Comparison of ENCODE assay signal across 9 cellular contexts in the genomic region with DNA sequence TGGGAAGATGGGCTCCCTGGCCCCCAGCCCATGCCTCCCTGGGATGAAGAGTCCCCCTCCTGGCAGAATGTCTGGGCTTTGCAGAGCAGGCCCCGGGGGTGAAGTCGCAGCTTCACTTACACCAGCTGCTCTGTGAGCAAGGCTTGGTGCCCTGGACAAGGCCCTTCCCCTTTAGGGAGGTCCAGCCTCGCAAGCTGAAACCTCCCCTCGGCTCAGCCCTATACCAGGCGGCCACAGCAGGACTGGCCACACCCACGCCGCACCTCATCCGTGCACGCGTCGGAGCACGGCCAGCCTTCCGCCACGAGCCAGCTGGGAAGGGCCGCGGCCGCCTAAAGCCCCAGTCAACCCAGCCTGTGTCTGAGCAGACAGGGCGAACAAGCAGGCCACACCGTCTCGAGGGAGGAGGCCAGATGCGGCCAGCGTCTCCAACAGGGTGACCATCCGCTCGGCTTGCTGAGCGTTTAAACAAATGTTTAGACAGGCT.
A peak's percentile ranks its signal among the peaks of the same experiment; 100 is the strongest.
DNase-seq lines count a peak whose midpoint lies in the region; ATAC-seq and TF ChIP-seq lines count a peak whose summit lies in the region.
"Had no signal": no experiment of that assay in that cellular context is flagged by ENCODE, and none has a peak within 500 bp of the region (broad histone marks: within the 10 kb centered on the region; RNA-seq: fewer than 3 reads in every experiment).

No MANE protein-coding gene starts in this region.

- peak; percentile 87 for DNase-seq in IMR-90
- peak; percentile 100 for DNase-seq in WERI-Rb-1
- peak; percentile 82 for DNase-seq in left ventricle myocardium inferior
- peak; percentile 44 to 52 for DNase-seq in gastrocnemius medialis
- DNase-seq in activated naive CD4-positive, alpha-beta T cell (lab: John Stamatoyannopoulos, UW): no peak
- DNase-seq: CD4-positive, CD25-positive, alpha-beta regulatory T cell had no signal

- H3K56ac ChIP-seq in IMR-90 (ENCODE audit: extremely low read depth, insufficient read depth, low read length): no peak overlapping the region

- H3K27ac ChIP-seq in ACC112 (ENCODE audit: low read depth, low read length) (no peak overlapping the region), IMR-90 (ENCODE audit: insufficient read depth, low read length) (0 out of 2 replicates have a peak overlapping the region, but pooled peaks have one; percentile 24), WERI-Rb-1 (peak overlapping the region; percentile 68), left ventricle myocardium inferior (replicated peaks) (peak overlapping the region; percentile 38), gastrocnemius medialis (no peak overlapping the region)

- no peak overlapping the region for H2BK15ac ChIP-seq in IMR-90 (ENCODE audit: low read depth, low read length)

- peak overlapping the region in 1 of 2 experiments; percentile 22; a peak in 1 of 4 replicates for H4K8ac ChIP-seq in IMR-90 (ENCODE audit: low read depth in 2 of 2, low read length in 2 of 2)

- peak overlapping the region; percentile 53; the same call in 1 of the 2 replicates for H3K23ac ChIP-seq in IMR-90 (ENCODE audit: low read depth, low read length)

- 3% methylated on average over 11 of the region's 25 CpGs; no CpG with 5 or more reads in 1 of the 2 experiments for whole genome bisulfite sequencing in IMR-90 (ENCODE audit: extremely low coverage in 2 of 2, insufficient read length in 1 of 2), 2 experiments

- H3K4me2 ChIP-seq in IMR-90 (ENCODE audit: low read depth, low read length): peak overlapping the region; percentile 86

- peak overlapping the region; percentile 61; the same call in 1 of the 2 replicates for H3K9ac ChIP-seq in IMR-90 (ENCODE audit: low read depth, low read length)

- intact Hi-C loops in IMR-90 (cut with micrococcal nuclease): no loop called here
- intact Hi-C loops in left ventricle myocardium inferior (cut with micrococcal nuclease): no loop called here
- intact Hi-C loops in gastrocnemius medialis (cut with DNase I; ENCODE audit: low total_unique reads): no loop called here

- no TSS peak for BruUV-seq in IMR-90 (replicated peaks; lab: Mats Ljungman, UMichigan)

- H4K5ac ChIP-seq in IMR-90 (ENCODE audit: low read depth, low read length): no peak overlapping the region

- 0 out of 2 replicates have a peak, but pooled peaks cover 2% of the 10 kb centered on the region for H3K27me3 ChIP-seq in ACC112 (ENCODE audit: insufficient read depth, low read length)
- peaks cover 15% of the 10 kb centered on the region for H3K27me3 ChIP-seq in IMR-90 (ENCODE audit: control insufficient read depth, insufficient read depth, low read length)
- no peaks in the 10 kb centered on the region for H3K27me3 ChIP-seq in WERI-Rb-1 (ENCODE audit: insufficient read depth, low read depth, severe bottlenecking)
- H3K27me3 ChIP-seq in left ventricle myocardium inferior (ENCODE audit: low read depth): peaks cover 6% of the 10 kb centered on the region
- no peaks in the 10 kb centered on the region for H3K27me3 ChIP-seq in gastrocnemius medialis

- H2AK5ac ChIP-seq in IMR-90 (ENCODE audit: low read depth, low read length): peak overlapping the region; percentile 34; the same call in 1 of the 2 replicates

- POLR2A ChIA-PET in IMR-90 (lab: Charles Lee; ENCODE audit: unreplicated experiment): no interaction called here

- in situ Hi-C loops in IMR-90 (cut with MboI; ENCODE audit: low sequenced_read_pairs) (no loop called here), gastrocnemius medialis (cut with MboI; ENCODE audit: low sequenced_read_pairs in 4 of 4) (no loop called here)

- no peak overlapping the region for H2BK20ac ChIP-seq in IMR-90 (ENCODE audit: low read depth, low read length)

- no peaks in the 10 kb centered on the region; the same call in 1 of the 2 replicates for H4K20me1 ChIP-seq in IMR-90 (ENCODE audit: insufficient read depth, low read length)

- no peak overlapping the region for H4K91ac ChIP-seq in IMR-90 (ENCODE audit: insufficient read depth, low read depth, low read length)

- no peaks in the 10 kb centered on the region for H3K79me2 ChIP-seq in ACC112 (ENCODE audit: control insufficient read depth, insufficient read depth, low read length, unreplicated experiment)

- dilution Hi-C loops in IMR-90 (cut with HindIII; ENCODE audit: low sequenced_read_pairs, unreplicated experiment): no loop called here

- H3K4me1 ChIP-seq in ACC112 (ENCODE audit: control insufficient read depth, insufficient read depth, low read length, unreplicated experiment): no peaks in the 10 kb centered on the region
- H3K4me1 ChIP-seq in IMR-90 (ENCODE audit: control insufficient read depth, insufficient read depth, low read length): peaks cover 3% of the 10 kb centered on the region; the same call in 1 of the 2 replicates
- H3K4me1 ChIP-seq in left ventricle myocardium inferior: peaks cover 16% of the 10 kb centered on the region
- peaks cover 0 to 9% of the 10 kb centered on the region in 2 donors for H3K4me1 ChIP-seq in gastrocnemius medialis

- H3K9me1 ChIP-seq in IMR-90 (ENCODE audit: insufficient read depth, low read length): peaks cover 9% of the 10 kb centered on the region

- no peak overlapping the region for H2BK5ac ChIP-seq in IMR-90 (ENCODE audit: low read depth, low read length, poor library complexity, severe bottlenecking)

- TF ChIP-seq CTCF in IMR-90 (conservative IDR thresholded peaks at IDR 0.05; ENCODE audit: low read depth, low read length): no peak
- peak; percentile 35 for TF ChIP-seq CTCF in WERI-Rb-1 (IDR thresholded peaks at IDR 0.05; ENCODE audit: low read depth, low read length)
- no peak for TF ChIP-seq CTCF in left ventricle myocardium inferior (IDR thresholded peaks at IDR 0.05; ENCODE audit: borderline replicate concordance)
- TF ChIP-seq CTCF in gastrocnemius medialis (IDR thresholded peaks at IDR 0.05 in 4 of 5, conservative IDR thresholded peaks at IDR 0.05 in 1 of 5): no peak

- peak overlapping the region; percentile 75 for H2AK9ac ChIP-seq in IMR-90 (replicated peaks; ENCODE audit: low read depth, low read length, poor library complexity)

- H3K14ac ChIP-seq in IMR-90 (replicated peaks; ENCODE audit: low read depth, low read length): no peak overlapping the region

- CTCF ChIA-PET in IMR-90 (lab: Yijun Ruan, JAX): interaction anchor here (0.6 kb wide), 2 partner anchors 146 to 271 kb away, joined by 4 to 5 read pairs; no protein-coding TSS in a partner anchor

- ATAC-seq in IMR-90 (ENCODE audit: low read depth) (peak; percentile 100), gastrocnemius medialis (peak; percentile 77 to 81), GM21528 (IDR thresholded peaks at IDR 0.05; ENCODE audit: low FRiP score, unreplicated experiment) (no peak), GM18867 (IDR thresholded peaks at IDR 0.05; ENCODE audit: unreplicated experiment) (no peak)

- H2AFZ ChIP-seq in ACC112 (ENCODE audit: low read length, unreplicated experiment) (no peak overlapping the region), IMR-90 (replicated peaks; ENCODE audit: low read length, poor library complexity) (peak overlapping the region; percentile 95)

- no peaks in the 10 kb centered on the region for H3K79me1 ChIP-seq in IMR-90 (ENCODE audit: low read depth in 1 of 2, low read length in 2 of 2)

- no peak overlapping the region for H3K18ac ChIP-seq in IMR-90 (ENCODE audit: low read depth, low read length)

- TF ChIP-seq POLR2A in IMR-90 (IDR thresholded peaks at IDR 0.05; ENCODE audit: low read depth, low read length): no peak
- no peak for TF ChIP-seq POLR2A in gastrocnemius medialis (IDR thresholded peaks at IDR 0.05)

- peak overlapping the region; percentile 63 for H3K4me3 ChIP-seq in ACC112 (ENCODE audit: low read depth, low read length)
- 0 out of 2 replicates have a peak overlapping the region, but pooled peaks have one; percentile 23 for H3K4me3 ChIP-seq in IMR-90 (ENCODE audit: insufficient read depth, low read depth, low read length)
- H3K4me3 ChIP-seq in WERI-Rb-1 (ENCODE audit: low read depth, low read length): peak overlapping the region; percentile 38
- H3K4me3 ChIP-seq in left ventricle myocardium inferior: peak overlapping the region; percentile 44
- peak overlapping the region in 1 of 4 donors; percentile 27 for H3K4me3 ChIP-seq in gastrocnemius medialis

- H3K36me3 ChIP-seq in ACC112 (ENCODE audit: insufficient read depth, low read length) (no peaks in the 10 kb centered on the region), IMR-90 (ENCODE audit: control insufficient read depth, insufficient read depth, low read length) (peaks cover 13% of the 10 kb centered on the region), WERI-Rb-1 (peaks cover 4% of the 10 kb centered on the region), left ventricle myocardium inferior (peaks cover 28% of the 10 kb centered on the region), gastrocnemius medialis (no peaks in the 10 kb centered on the region)

- H2BK120ac ChIP-seq in IMR-90 (ENCODE audit: low read depth, low read length): no peak overlapping the region

- H3K9me3 ChIP-seq in IMR-90 (ENCODE audit: control insufficient read depth, insufficient read depth, low read length) (no peaks in the 10 kb centered on the region), WERI-Rb-1 (ENCODE audit: severe bottlenecking) (no peaks in the 10 kb centered on the region), left ventricle myocardium inferior (replicated peaks) (no peaks in the 10 kb centered on the region), gastrocnemius medialis (no peaks in the 10 kb centered on the region)

- TF ChIP-seq RAD21 in IMR-90 (IDR thresholded peaks at IDR 0.05; ENCODE audit: low read length): no peak

- H3K4ac ChIP-seq in IMR-90 (ENCODE audit: low read depth, low read length): 0 out of 2 replicates have a peak overlapping the region, but pooled peaks have one; percentile 19

TF ChIP-seq in IMR-90, 13 proteins besides CTCF, POLR2A, EP300 and RAD21 (continues in another document):
- TF ChIP-seq CEBPB (IDR thresholded peaks at IDR 0.05; ENCODE audit: low read depth, low read length): no peak
- no peak for TF ChIP-seq MAFK (IDR thresholded peaks at IDR 0.05; ENCODE audit: low read depth, low read length)
- peak; percentile 86; the same call in 1 of the 2 replicates for TF ChIP-seq MXI1 (IDR thresholded peaks at IDR 0.05; ENCODE audit: borderline replicate concordance, low read depth, low read length)
- no peak for TF ChIP-seq NFE2L2 (IDR thresholded peaks at IDR 0.05; ENCODE audit: low read depth, low read length)
- TF ChIP-seq, protein P1, sequence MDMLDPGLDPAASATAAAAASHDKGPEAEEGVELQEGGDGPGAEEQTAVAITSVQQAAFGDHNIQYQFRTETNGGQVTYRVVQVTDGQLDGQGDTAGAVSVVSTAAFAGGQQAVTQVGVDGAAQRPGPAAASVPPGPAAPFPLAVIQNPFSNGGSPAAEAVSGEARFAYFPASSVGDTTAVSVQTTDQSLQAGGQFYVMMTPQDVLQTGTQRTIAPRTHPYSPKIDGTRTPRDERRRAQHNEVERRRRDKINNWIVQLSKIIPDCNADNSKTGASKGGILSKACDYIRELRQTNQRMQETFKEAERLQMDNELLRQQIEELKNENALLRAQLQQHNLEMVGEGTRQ (IDR thresholded peaks at IDR 0.05; ENCODE audit: low read depth, low read length): no peak
- peak; percentile 89 for TF ChIP-seq BHLHE40 (IDR thresholded peaks at IDR 0.05; ENCODE audit: low read depth, low read length)
- no peak for TF ChIP-seq SMC3 (IDR thresholded peaks at IDR 0.05; ENCODE audit: low read depth, low read length)

Comparison
In these comparisons a context has a peak if more than half of its experiments do, and no peak if none do; other contexts are left out.
1. H3K27ac ChIP-seq: peak in IMR-90 (single experiment), WERI-Rb-1 (single experiment) and left ventricle myocardium inferior (single experiment); none in ACC112 (single experiment) and gastrocnemius medialis (0 of 4).
2. ATAC-seq: peak in IMR-90 (single experiment) and gastrocnemius medialis (2 of 2); none in GM21528 (single experiment) and GM18867 (single experiment).
3. DNase-seq: peak in IMR-90 (single experiment), WERI-Rb-1 (single experiment), left ventricle myocardium inferior (single experiment) and gastrocnemius medialis (2 of 2); none in activated naive CD4-positive, alpha-beta T cell (0 of 4).